Comparison of ENCODE assay signal across 8 cellular contexts in the genomic region with DNA sequence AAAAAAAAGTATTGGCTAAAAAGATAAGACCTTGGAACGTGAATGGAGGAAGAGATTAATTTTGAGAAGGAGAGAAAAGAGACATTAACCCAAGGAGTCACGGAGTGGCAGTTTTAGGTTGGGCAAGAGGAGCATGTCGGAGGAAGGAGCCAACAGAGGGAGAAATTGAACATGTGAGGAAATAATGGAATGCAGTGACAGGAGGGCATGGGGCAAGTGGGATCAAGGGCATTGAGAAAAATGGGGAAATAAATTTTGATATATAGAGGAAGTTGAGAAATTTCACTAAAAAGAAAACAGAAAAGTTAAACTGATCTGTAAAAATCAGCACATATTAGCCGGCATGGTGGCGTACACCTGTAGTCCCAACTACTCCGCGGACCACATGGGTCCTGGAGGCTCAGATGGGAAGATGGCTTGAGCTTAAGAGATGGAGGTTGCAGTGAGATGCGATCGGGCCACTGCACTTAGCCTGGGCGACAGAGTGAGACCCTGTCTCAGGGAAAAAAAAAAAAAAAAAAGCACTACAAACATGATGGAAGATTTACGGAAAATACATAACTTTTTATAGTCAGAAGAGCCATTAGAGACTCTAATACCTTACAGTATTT. TPM values are rescaled to one million over a fixed set of nuclear protein-coding genes. Genes with fewer than 3 reads are reported as not detected.
DNase-seq lines count a peak whose midpoint lies in the region; ATAC-seq and TF ChIP-seq lines count a peak whose summit lies in the region.

No MANE protein-coding gene starts in this region.

- no peaks in the 10 kb centered on the region for H3K27me3 Mint-ChIP-seq in effector memory CD8-positive, alpha-beta T cell

- peaks cover 76% of the 10 kb centered on the region for H3K79me2 ChIP-seq in OCI-LY3 (ENCODE audit: low read length)

- H4K20me1 ChIP-seq in OCI-LY3 (ENCODE audit: insufficient read depth, low read length): no peaks in the 10 kb centered on the region; the same call in 1 of the 2 replicates

- no peak overlapping the region for H2AFZ ChIP-seq in OCI-LY3 (ENCODE audit: low read depth, low read length)

- H3K36me3 ChIP-seq in OCI-LY3 (replicated peaks; ENCODE audit: low read depth, low read length): peaks cover 4% of the 10 kb centered on the region
- no peaks in the 10 kb centered on the region for H3K36me3 ChIP-seq in rectal smooth muscle tissue (ENCODE audit: control insufficient read depth, insufficient read depth, low read length)

- TF ChIP-seq CTCF in GM12864 (IDR thresholded peaks at IDR 0.05; ENCODE audit: low read depth, low read length, missing control alignments): no peak
- no peak for TF ChIP-seq CTCF in OCI-LY3 (IDR thresholded peaks at IDR 0.05; ENCODE audit: low read depth, low read length)
- no peak for TF ChIP-seq CTCF in omental fat pad (IDR thresholded peaks at IDR 0.05)

- H3K36me3 Mint-ChIP-seq in effector memory CD8-positive, alpha-beta T cell (ENCODE audit: insufficient read depth): peaks cover 20% of the 10 kb centered on the region

- H3K4me3 ChIP-seq in GM12864 (ENCODE audit: low read depth, low read length): peak overlapping the region; percentile 90
- peak overlapping the region; percentile 95 for H3K4me3 ChIP-seq in OCI-LY3 (ENCODE audit: low read length)
- H3K4me3 ChIP-seq in rectal smooth muscle tissue (ENCODE audit: low read length): peak overlapping the region; percentile 19

- no peaks in the 10 kb centered on the region for H3K9me3 Mint-ChIP-seq in effector memory CD8-positive, alpha-beta T cell

- H3K27ac ChIP-seq in OCI-LY3 (ENCODE audit: low read length): no peak overlapping the region
- H3K27ac ChIP-seq in rectal smooth muscle tissue (ENCODE audit: low read depth, low read length): no peak overlapping the region

- H3K9ac ChIP-seq in OCI-LY3 (ENCODE audit: low read length) (peak overlapping the region; percentile 95), rectal smooth muscle tissue (ENCODE audit: low read length) (no peak overlapping the region)

- H3K27me3 ChIP-seq in OCI-LY3 (ENCODE audit: low read depth, low read length) (no peaks in the 10 kb centered on the region), rectal smooth muscle tissue (ENCODE audit: control insufficient read depth, insufficient read depth, low read length) (no peaks in the 10 kb centered on the region)

- H3K4me2 ChIP-seq in OCI-LY3 (ENCODE audit: low read length): peak overlapping the region; percentile 96

- no peak for ATAC-seq in effector memory CD8-positive, alpha-beta T cell (replicated peaks)
- ATAC-seq in omental fat pad (ENCODE audit: low FRiP score): no peak

- peak overlapping the region; percentile 94 to 100 for H3K4me3 Mint-ChIP-seq in effector memory CD8-positive, alpha-beta T cell

- DNase-seq in GM12864 (ENCODE audit: low read depth) (no peak), omental fat pad (ENCODE audit: low spot score) (no peak), hepatic stellate cell (ENCODE audit: low spot score) (no peak), NCI-H1105 (lab: John Stamatoyannopoulos, UW) (no peak)
- DNase-seq in effector memory CD8-positive, alpha-beta T cell: no peak
- no peak for DNase-seq in activated CD8-positive, alpha-beta memory T cell treated with anti-CD3 and anti-CD28 coated beads, Interleukin-2, amount 50 U/mL, for 48 hours

- H3K27ac Mint-ChIP-seq in effector memory CD8-positive, alpha-beta T cell: peak overlapping the region; percentile 97 to 100

- H3K4me1 Mint-ChIP-seq in effector memory CD8-positive, alpha-beta T cell (ENCODE audit: low read depth in 2 of 2): peaks cover 27 to 50% of the 10 kb centered on the region in 2 donors

- no peaks in the 10 kb centered on the region for H3K9me3 ChIP-seq in OCI-LY3 (ENCODE audit: insufficient read depth, low read length)

- H3K4me1 ChIP-seq in OCI-LY3 (ENCODE audit: low read length) (peaks cover 19% of the 10 kb centered on the region), rectal smooth muscle tissue (ENCODE audit: control insufficient read depth, insufficient read depth, low read length) (peaks cover 12% of the 10 kb centered on the region)

RNA-seq across cellular contexts. Expression of gene HAUS2, which starts 1.2 kb away (rescaled TPM):
- 10 to 100 TPM; 24.6 to 41.9 (median 28.6) TPM for total RNA-seq in omental fat pad

RNA-seq across cellular contexts. Expression of gene LRRC57, which starts 1.3 kb away (rescaled TPM):
- 10 to 100 TPM; 12.1 to 26.6 (median 19.3) TPM for total RNA-seq in omental fat pad

RNA-seq across cellular contexts. Expression of gene STARD9, which starts 25.5 kb away (rescaled TPM):
- total RNA-seq in omental fat pad: 10 to 100 TPM; 16.5 to 77.1 (median 20.7) TPM

RNA-seq across cellular contexts. Expression of gene SNAP23, which starts 54.5 kb away (rescaled TPM):
- 10 to 100 TPM; 52.2 to 89.6 (median 81.7) TPM for total RNA-seq in omental fat pad

RNA-seq across cellular contexts. Expression of gene ZNF106, which starts 58.9 kb away (rescaled TPM):
- total RNA-seq in omental fat pad: 100 to 1,000 TPM in 1 of 4 donors, 10 to 100 TPM in 3; 85.6 to 105 (median 93.7) TPM

Comparison
In these comparisons a context has a peak if more than half of its experiments do, and no peak if none do; other contexts are left out.
1. H3K4me3 ChIP-seq: peak in every context shown above with its lines; median percentile 95 in OCI-LY3; 90 in GM12864; 19 in rectal smooth muscle tissue.